35 cellular contexts compared by ENCODE assay signal in genomic region chr13:113479179-113479578, GRCh38. TPM values are rescaled to one million over a fixed set of nuclear protein-coding genes. Genes with fewer than 3 reads are reported as not detected.
"Had no signal": no experiment of that assay in that cellular context is flagged by ENCODE, and none has a peak within 500 bp of the region (broad histone marks: within the 10 kb centered on the region; RNA-seq: fewer than 3 reads in every experiment).

No MANE protein-coding gene starts in this region.

- DNase-seq: Kasumi-1, KG1, MG63, NCI-H1048, NCI-H1092 treated with DMSO at 0.1 percent for 48 hours, NCI-H1105 treated with DMSO at 0.1 percent for 48 hours, NCI-H1417, NCI-H1436, NCI-H146, NCI-H1694, NCI-H187, NCI-H1930, NCI-H2029 treated with DMSO at 0.1 percent for 48 hours, NCI-H2081 treated with DMSO at 0.1 percent for 48 hours, NCI-H2107, NCI-H2171, NCI-H226, NCI-H446 treated with DMSO at 0.1 percent for 48 hours, NCI-H510A, NCI-H524, NCI-H526, NCI-H69, NCI-H748 treated with DMSO at 0.1 percent for 48 hours, NCI-H82, PC-9, SHP77, SIG-M5, SJCRH30 had no signal

- FAIRE-seq: RCC 7860 had no signal

- H3K4me3 ChIP-seq: MG63, PC-9, SJCRH30, SK-N-MC had no signal

- H3K27ac ChIP-seq: PC-9, RWPE1, SJCRH30, SK-N-MC had no signal

- H3K4me2 ChIP-seq: PC-9 had no signal

- H3K9me3 ChIP-seq: MG63, SJCRH30 had no signal

- H3K27me3 ChIP-seq: MG63, SJCRH30 had no signal

- ATAC-seq: Panc1, Right ventricle myocardium inferior, SK-N-SH treated with all-trans-retinoic acid at 6 μM for 48 hours had no signal

- H2AFZ ChIP-seq: PC-9 had no signal

- H3K4me1 ChIP-seq: SJCRH30 had no signal

RNA-seq across cellular contexts. Expression of gene ADPRHL1, which starts 25.9 kb away (rescaled TPM):
- total RNA-seq: RPMI7951 had no signal
